8 cellular contexts compared by ENCODE assay signal in the genomic region with DNA sequence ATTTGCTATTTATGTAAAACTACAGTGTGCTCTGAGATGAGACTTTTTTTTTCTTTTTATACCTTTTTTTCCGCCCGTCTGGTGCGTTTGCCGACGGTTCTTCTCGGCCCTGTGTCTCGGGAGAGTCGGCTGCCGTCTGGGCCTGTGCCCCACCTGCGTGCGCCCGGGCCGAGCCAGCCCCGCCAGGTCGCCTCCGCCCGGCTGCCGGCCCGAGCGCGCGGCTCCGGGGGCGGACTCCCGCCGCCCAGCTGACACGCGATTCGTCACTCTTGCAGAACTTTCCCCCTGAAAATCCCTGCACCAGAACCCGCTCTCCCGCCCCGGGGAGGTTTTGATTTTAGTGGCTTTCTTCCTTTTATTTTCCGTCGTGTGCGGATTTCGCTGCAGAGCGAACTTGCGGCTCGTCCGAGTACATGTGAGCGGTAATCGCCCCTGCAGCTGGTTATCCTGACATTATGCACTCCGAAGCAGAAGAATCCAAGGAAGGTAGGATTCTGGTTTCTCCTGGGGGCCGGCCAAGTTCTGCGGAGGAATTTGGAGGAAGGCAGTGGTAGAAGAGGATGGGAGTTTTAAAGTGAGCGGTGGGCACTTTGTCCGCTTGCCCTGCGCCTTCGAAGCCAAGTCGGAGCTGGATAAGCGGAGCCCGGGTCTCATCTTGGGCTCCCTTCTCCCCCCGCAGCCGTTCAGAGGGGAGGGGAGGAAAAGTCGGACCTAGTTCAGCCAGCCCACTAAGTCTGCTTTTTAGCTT. TPM values are rescaled to one million over a fixed set of nuclear protein-coding genes. Genes with fewer than 3 reads are reported as not detected.
DNase-seq lines count a peak whose midpoint lies in the region; ATAC-seq and TF ChIP-seq lines count a peak whose summit lies in the region.

A gene (plus strand): TSS at position 384 of the 748 bp plus-strand sequence. CDS start 72 bp downstream, at position 456.

- no peaks in the 10 kb centered on the region for H3K27me3 Mint-ChIP-seq in activated naive CD8-positive, alpha-beta T cell treated with anti-CD3 and anti-CD28 coated beads for 36 hours

- H3K4me3 ChIP-seq in heart right ventricle = peak within 1 kb of the TSS; percentile 38 to 83 (median 64)
- H3K4me3 ChIP-seq in urinary bladder (ENCODE audit: low read depth, low read length) = peak within 1 kb of the TSS; percentile 56

- no peak for TF ChIP-seq CTCF in RWPE1 (conservative IDR thresholded peaks at IDR 0.05; ENCODE audit: low read depth)
- TF ChIP-seq CTCF in heart right ventricle (IDR thresholded peaks at IDR 0.05) = no peak

- H3K36me3 Mint-ChIP-seq in activated naive CD8-positive, alpha-beta T cell treated with anti-CD3 and anti-CD28 coated beads for 36 hours = peaks cover 67% of the 10 kb centered on the region

- intact Hi-C loops in heart right ventricle (cut with DNase I) = loop anchor here in 1 of 10 donors (5.0 kb wide), 2 partner anchors 41 to 56 kb away; no protein-coding TSS in a partner anchor
- intact Hi-C loops in posterior cingulate gyrus (cut with DNase I) = no loop called here

- no peaks in the 10 kb centered on the region for H3K9me3 Mint-ChIP-seq in activated naive CD8-positive, alpha-beta T cell treated with anti-CD3 and anti-CD28 coated beads for 36 hours

- H3K27me3 ChIP-seq in heart right ventricle = no peaks in the 10 kb centered on the region

- H3K27ac Mint-ChIP-seq in activated naive CD8-positive, alpha-beta T cell treated with anti-CD3 and anti-CD28 coated beads for 36 hours = peak within 1 kb of the TSS; percentile 98

- POLR2A ChIA-PET in RWPE1 (lab: Yijun Ruan, JAX; ENCODE audit: low non-redundant PET) = interaction anchor here (0.6 to 0.7 kb wide), 2 partner anchors 21 to 28 kb away, joined by 3 to 4 read pairs; no protein-coding TSS in a partner anchor

- H3K9me3 ChIP-seq in heart right ventricle = no peaks in the 10 kb centered on the region

- WGBS in heart right ventricle, 2 donors = 1% methylated on average over 54 to 55 of the region's 55 CpGs
- WGBS in urinary bladder = under 1% methylated on average over 55 of the region's 55 CpGs

- H3K27ac ChIP-seq in RWPE1 = peak within 1 kb of the TSS; percentile 87
- H3K27ac ChIP-seq in heart right ventricle = peak within 1 kb of the TSS in 8 of 10 donors; percentile 12 to 92 (median 54)
- peak within 1 kb of the TSS; percentile 62 for H3K27ac ChIP-seq in urinary bladder (ENCODE audit: low read depth)

- ATAC-seq in GM18861 (IDR thresholded peaks at IDR 0.05; ENCODE audit: unreplicated experiment) = peak; percentile 21
- peak; percentile 35 for ATAC-seq in HG02943 (IDR thresholded peaks at IDR 0.05; ENCODE audit: low read depth, unreplicated experiment)
- peak; percentile 83 to 92 (median 86) for ATAC-seq in heart right ventricle

- CTCF ChIA-PET in RWPE1 (lab: Yijun Ruan, JAX) = interaction anchor here (0.6 to 2.5 kb wide), 10 partner anchors 20 to 396 kb away, joined by 3 to 9 read pairs (median 3); a partner anchor contains a TSS

- peak; percentile 80 for DNase-seq in RWPE1 (ENCODE audit: low spot score)
- peak; percentile 85 for DNase-seq in activated naive CD8-positive, alpha-beta T cell treated with anti-CD3 and anti-CD28 coated beads for 36 hours
- DNase-seq in heart right ventricle = peak; percentile 60
- peak in 8 of 10 donors; percentile 8 to 84 (median 28) for DNase-seq in posterior cingulate gyrus
- no peak for DNase-seq in DMS153 treated with DMSO at 0.1 percent for 48 hours (lab: John Stamatoyannopoulos, UW; ENCODE audit: unreplicated experiment)

- H3K4me1 ChIP-seq in heart right ventricle (peaks cover 0 to 70% (median 12%) of the 10 kb centered on the region in 9 donors), urinary bladder (ENCODE audit: insufficient read depth) (no peaks in the 10 kb centered on the region)

- peaks cover 62% of the 10 kb centered on the region for H3K4me1 Mint-ChIP-seq in activated naive CD8-positive, alpha-beta T cell treated with anti-CD3 and anti-CD28 coated beads for 36 hours

- H3K36me3 ChIP-seq in heart right ventricle (no peaks in the 10 kb centered on the region), urinary bladder (ENCODE audit: insufficient read depth) (no peaks in the 10 kb centered on the region)

- H3K4me3 Mint-ChIP-seq in activated naive CD8-positive, alpha-beta T cell treated with anti-CD3 and anti-CD28 coated beads for 36 hours = peak within 1 kb of the TSS; percentile 99

RNA-seq across cellular contexts. Expression of the gene that starts here (rescaled TPM):
- 100 to 1,000 TPM; 176 to 178 TPM for total RNA-seq in activated naive CD8-positive, alpha-beta T cell treated with anti-CD3 and anti-CD28 coated beads for 36 hours
- total RNA-seq in heart right ventricle (10 to 100 TPM in 6 of 10 donors, 1 to 10 TPM in 4; 3.3 to 30.8 (median 10.1) TPM), urinary bladder (49.9 TPM)
- polyA plus RNA-seq in heart right ventricle (1 to 10 TPM; 6.1 to 7.4 TPM), urinary bladder (21.6 TPM)

Comparison
In these comparisons a context has a peak if more than half of its experiments do, and no peak if none do; other contexts are left out.
1. ATAC-seq: peak in every context shown above with its lines; median percentile 86 in heart right ventricle; 35 in HG02943; 21 in GM18861.